In genomic region chr3:30286007-30286669, GRCh38 we compare ENCODE assay signal across 8 cellular contexts.
DNase-seq lines count a peak whose midpoint lies in the region; ATAC-seq and TF ChIP-seq lines count a peak whose summit lies in the region.

No MANE protein-coding gene starts in this region.

- no peaks in the 10 kb centered on the region for H3K27me3 ChIP-seq in dorsolateral prefrontal cortex

- DNase-seq in GM03348 (ENCODE audit: low spot score) (peak; percentile 70), NCI-H345 treated with DMSO at 0.1 percent for 48 hours (lab: John Stamatoyannopoulos, UW; ENCODE audit: unreplicated experiment) (peak; percentile 17), dorsolateral prefrontal cortex (peak in 8 of 10 donors; percentile 4 to 73 (median 48)), myocyte (ENCODE audit: low read depth) (peak; percentile 99), NCI-H1930 (lab: John Stamatoyannopoulos, UW) (no peak), NCI-H1436 (lab: John Stamatoyannopoulos, UW) (no peak)

- no peak for ATAC-seq in HG03039 (IDR thresholded peaks at IDR 0.05; ENCODE audit: unreplicated experiment)
- ATAC-seq in HG03280 (IDR thresholded peaks at IDR 0.05; ENCODE audit: unreplicated experiment) = no peak

- intact Hi-C loops in dorsolateral prefrontal cortex (cut with DNase I) = no loop called here

- peak overlapping the region in 1 of 59 donors; percentile 11 for H3K27ac ChIP-seq in dorsolateral prefrontal cortex

- no peak for TF ChIP-seq CTCF in dorsolateral prefrontal cortex (IDR thresholded peaks at IDR 0.05 in 54 of 56, conservative IDR thresholded peaks at IDR 0.05 in 2 of 56; ENCODE audit: low read depth in 1 of 56, partially characterized antibody in 56 of 56)

- H3K4me3 ChIP-seq in dorsolateral prefrontal cortex = no peak overlapping the region

Comparison
In these comparisons a context has a peak if more than half of its experiments do, and no peak if none do; other contexts are left out.
1. DNase-seq: peak in GM03348 (single experiment), NCI-H345 treated with DMSO at 0.1 percent for 48 hours (single experiment), dorsolateral prefrontal cortex (8 of 10) and myocyte (single experiment); none in NCI-H1930 (0 of 2) and NCI-H1436 (single experiment).